ENCODE assay signal across 28 cellular contexts in the genomic region with DNA sequence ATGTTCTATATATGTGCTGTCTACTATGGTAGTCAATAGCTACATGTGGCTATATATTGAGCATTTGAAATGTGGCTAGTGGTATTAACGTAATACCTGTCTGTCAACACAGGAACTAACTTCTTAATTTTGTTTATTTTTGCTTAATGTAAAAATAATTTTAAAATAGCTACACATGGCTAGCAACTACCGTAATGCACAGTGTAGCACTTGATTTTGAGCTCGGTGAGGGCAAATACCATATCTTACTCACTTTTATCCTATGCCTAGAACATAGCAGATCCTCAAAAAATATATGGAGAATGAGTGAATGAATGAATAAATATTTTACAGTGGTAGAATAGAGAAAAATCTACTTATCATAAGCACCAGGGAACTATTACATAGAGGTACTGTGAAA.
"Had no signal": no experiment of that assay in that cellular context is flagged by ENCODE, and none has a peak within 500 bp of the region (broad histone marks: within the 10 kb centered on the region; RNA-seq: fewer than 3 reads in every experiment).

No MANE protein-coding gene starts in this region.

- H3K9me3 ChIP-seq: colonic mucosa, esophagus squamous epithelium, gastrocnemius medialis had no signal

- H3K4me3 ChIP-seq: colonic mucosa, coronary artery, dorsolateral prefrontal cortex, esophagus muscularis mucosa, esophagus squamous epithelium, gastrocnemius medialis, gastroesophageal sphincter, heart left ventricle, heart right ventricle had no signal

- H3K4me1 ChIP-seq: colonic mucosa, esophagus muscularis mucosa, esophagus squamous epithelium, foreskin keratinocyte, gastroesophageal sphincter, heart left ventricle, heart right ventricle had no signal

- FAIRE-seq: colon, endometrium, endothelial cell of umbilical vein, frontal cortex had no signal

- H3K27ac ChIP-seq: colonic mucosa, coronary artery, dorsolateral prefrontal cortex, epithelial cell of prostate, esophagus muscularis mucosa, esophagus squamous epithelium, foreskin keratinocyte, gastrocnemius medialis, gastroesophageal sphincter, heart left ventricle, heart right ventricle had no signal

- ATAC-seq: effector memory CD8-positive, alpha-beta T cell; esophagus mucosa; foreskin keratinocyte; gastrocnemius medialis; gastroesophageal sphincter; heart left ventricle; heart right ventricle had no signal

- H3K27me3 ChIP-seq: colonic mucosa, dorsolateral prefrontal cortex, esophagus muscularis mucosa, gastrocnemius medialis, gastroesophageal sphincter, heart left ventricle, heart right ventricle had no signal

- H3K36me3 ChIP-seq: colonic mucosa, esophagus muscularis mucosa, esophagus squamous epithelium, gastrocnemius medialis, gastroesophageal sphincter, heart left ventricle, heart right ventricle had no signal

- DNase-seq: colonic mucosa; cortex of kidney; dermis blood vessel endothelial cell; dorsolateral prefrontal cortex; effector CD4-positive, alpha-beta T cell; effector CD8-positive, alpha-beta T cell; effector memory CD4-positive, alpha-beta T cell; effector memory CD8-positive, alpha-beta T cell; endodermal cell; erythroblast; esophagus squamous epithelium; foreskin fibroblast; foreskin keratinocyte; foreskin melanocyte; gastrocnemius medialis; glutamatergic neuron; head of caudate nucleus; heart left ventricle; heart right ventricle had no signal
